ENCODE assay signal across 28 cellular contexts in the genomic region with DNA sequence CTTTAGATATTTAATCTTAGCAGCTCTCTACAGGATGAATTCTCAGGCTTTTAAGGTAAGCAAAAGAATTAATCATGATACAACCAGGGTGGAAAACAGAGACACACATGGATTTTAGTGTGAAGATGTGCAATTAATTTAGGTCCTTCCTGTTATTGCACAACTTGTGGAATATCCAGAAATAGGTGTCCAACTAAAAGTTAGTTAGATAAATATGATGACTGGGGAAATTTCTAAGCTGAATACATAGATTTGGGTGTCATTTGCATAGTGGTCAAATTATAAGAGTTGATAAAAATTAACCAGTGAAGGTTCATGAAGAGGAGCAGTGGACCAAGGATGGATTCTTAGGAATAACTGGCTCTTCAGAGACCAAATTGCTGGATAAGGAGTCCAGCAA.
"Had no signal": no experiment of that assay in that cellular context is flagged by ENCODE, and none has a peak within 500 bp of the region (broad histone marks: within the 10 kb centered on the region; RNA-seq: fewer than 3 reads in every experiment).

No MANE protein-coding gene starts in this region.

- DNase-seq: colonic mucosa; cortex of kidney; dermis blood vessel endothelial cell; dorsolateral prefrontal cortex; effector CD4-positive, alpha-beta T cell; effector CD8-positive, alpha-beta T cell; effector memory CD4-positive, alpha-beta T cell; effector memory CD8-positive, alpha-beta T cell; endodermal cell; erythroblast; esophagus squamous epithelium; foreskin fibroblast; foreskin keratinocyte; foreskin melanocyte; gastrocnemius medialis; glutamatergic neuron; head of caudate nucleus; heart left ventricle; heart right ventricle had no signal

- H3K4me1 ChIP-seq: colonic mucosa, esophagus muscularis mucosa, esophagus squamous epithelium, foreskin keratinocyte, gastrocnemius medialis, gastroesophageal sphincter, heart left ventricle, heart right ventricle had no signal

- H3K36me3 ChIP-seq: colonic mucosa, esophagus muscularis mucosa, esophagus squamous epithelium, gastrocnemius medialis, gastroesophageal sphincter, heart left ventricle, heart right ventricle had no signal

- H3K27me3 ChIP-seq: colonic mucosa, dorsolateral prefrontal cortex, esophagus muscularis mucosa, esophagus squamous epithelium, foreskin keratinocyte, gastrocnemius medialis, gastroesophageal sphincter, heart left ventricle, heart right ventricle had no signal

- ATAC-seq: effector memory CD8-positive, alpha-beta T cell; esophagus mucosa; foreskin keratinocyte; gastrocnemius medialis; gastroesophageal sphincter; heart left ventricle; heart right ventricle had no signal

- FAIRE-seq: colon, endometrium, endothelial cell of umbilical vein, frontal cortex had no signal

- H3K4me3 ChIP-seq: colonic mucosa, coronary artery, dorsolateral prefrontal cortex, esophagus muscularis mucosa, esophagus squamous epithelium, gastrocnemius medialis, gastroesophageal sphincter, heart left ventricle, heart right ventricle had no signal

- H3K9me3 ChIP-seq: colonic mucosa, esophagus muscularis mucosa, esophagus squamous epithelium, gastrocnemius medialis, gastroesophageal sphincter, heart left ventricle, heart right ventricle had no signal

- H3K27ac ChIP-seq: colonic mucosa, coronary artery, dorsolateral prefrontal cortex, epithelial cell of prostate, esophagus muscularis mucosa, esophagus squamous epithelium, foreskin keratinocyte, gastrocnemius medialis, gastroesophageal sphincter, heart left ventricle, heart right ventricle had no signal
